Comparison of ENCODE assay signal across 8 cellular contexts in genomic region chr1:3501856-3502665, GRCh38. TPM values are rescaled to one million over a fixed set of nuclear protein-coding genes. Genes with fewer than 3 reads are reported as not detected.
A peak's percentile ranks its signal among the peaks of the same experiment; 100 is the strongest.
DNase-seq lines count a peak whose midpoint lies in the region; ATAC-seq, FAIRE-seq and TF ChIP-seq lines count a peak whose summit lies in the region.

No MANE protein-coding gene starts in this region.

- 64% methylated on average over 24 of the region's 26 CpGs for WGBS in GM12878 (ENCODE audit: insufficient coverage, insufficient replicate concordance, low lambda C conversion rate, missing lambda C conversion rate)

- in situ Hi-C loops in GM12878 (cut with MboI): no loop called here

- no peak overlapping the region for H3K9ac ChIP-seq in GM12878 (ENCODE audit: control insufficient read depth, insufficient read depth, low read length)

- no peaks in the 10 kb centered on the region for H3K36me3 ChIP-seq in GM12878 (ENCODE audit: control insufficient read depth in 2 of 2, insufficient read depth in 2 of 2, low read length in 1 of 2)

- TF ChIP-seq CTCF in GM12878 (IDR thresholded peaks at IDR 0.05 in 2 of 3, conservative IDR thresholded peaks at IDR 0.05 in 1 of 3; ENCODE audit: control insufficient read depth in 2 of 3, extremely low read depth in 1 of 3, insufficient read depth in 1 of 3, low read depth in 3 of 3, low read length in 3 of 3): no peak

- no peak for TF ChIP-seq POLR2A in GM12878 (IDR thresholded peaks at IDR 0.05; ENCODE audit: low read depth, low read length)

- no peak for TF ChIP-seq RAD21 in GM12878 (IDR thresholded peaks at IDR 0.05; ENCODE audit: insufficient read depth, low read depth, low read length)

- no peaks in the 10 kb centered on the region for H3K9me3 ChIP-seq in GM12878 (replicated peaks; ENCODE audit: control insufficient read depth, insufficient read depth, low read length)

- POLR2A ChIA-PET in GM12878 (lab: Charles Lee): no interaction called here

- intact Hi-C loops in GM12878 (cut with micrococcal nuclease; ENCODE audit: unreplicated experiment): no loop called here

- CTCF ChIA-PET in GM12878 (lab: Yijun Ruan, JAX): no interaction called here

- no peak for FAIRE-seq in GM12878 (lab: Jason Lieb, UNC)

- ATAC-seq in GM12878: peak; percentile 45; the same call in 1 of the 3 replicates
- ATAC-seq in stimulated activated naive CD8-positive, alpha-beta T cell treated with anti-CD3 and anti-CD28 coated beads, Interleukin-15, Interleukin-2, amounts not matched to agents 100 U/mL and 50 U/mL, for 24 hours: peak; percentile 68

- H4K20me1 ChIP-seq in GM12878 (ENCODE audit: control insufficient read depth, insufficient read depth): no peaks in the 10 kb centered on the region

- no peak overlapping the region for H2AFZ ChIP-seq in GM12878 (ENCODE audit: control insufficient read depth, low read depth, low read length)

- SMC1A ChIA-PET in GM12878 (lab: Charles Lee; ENCODE audit: uncharacterized antibody, unreplicated experiment): no interaction called here

- RAD21 ChIA-PET in GM12878 (lab: Charles Lee; ENCODE audit: unreplicated experiment): no interaction called here

- no peaks in the 10 kb centered on the region for H3K27me3 ChIP-seq in GM12878 (replicated peaks in 1 of 2; ENCODE audit: control insufficient read depth in 2 of 2, insufficient read depth in 2 of 2, low read length in 1 of 2)

- no TSS peak for BruUV-seq in GM12878 (replicated peaks; lab: Mats Ljungman, UMichigan)

- H3K27ac ChIP-seq in GM12878 (ENCODE audit: control insufficient read depth, insufficient read depth): no peak overlapping the region

- H3K4me2 ChIP-seq in GM12878 (ENCODE audit: control insufficient read depth, insufficient read depth): no peak overlapping the region

- DNase-seq in C1 segment of cervical spinal cord (lab: John Stamatoyannopoulos, UW) (peak in 9 of 14 donors; percentile 7 to 61 (median 19)), HT-29 (ENCODE audit: low spot score) (peak; percentile 49), GM12878 (ENCODE audit: low read depth, low spot score) (no peak), islet precursor cell (peak; percentile 94), OCI-M2 (lab: John Stamatoyannopoulos, UW; ENCODE audit: unreplicated experiment) (no peak), superior temporal gyrus (ENCODE audit: extremely low spot score) (no peak)
- peak; percentile 15 for DNase-seq in stimulated activated naive CD8-positive, alpha-beta T cell treated with anti-CD3 and anti-CD28 coated beads, Interleukin-15, Interleukin-2, amounts not matched to agents 100 U/mL and 50 U/mL, for 24 hours
- no peak for DNase-seq in activated T-cell treated with anti-CD3 and anti-CD28 coated beads, Interleukin-2, amount 50 U/mL, for 1 hour

- no peaks in the 10 kb centered on the region for H3K79me2 ChIP-seq in GM12878 (ENCODE audit: control insufficient read depth, insufficient read depth, low read length)

- TF ChIP-seq EP300 in GM12878 (IDR thresholded peaks at IDR 0.05; ENCODE audit: borderline replicate concordance in 1 of 2, control insufficient read depth in 1 of 2, low read depth in 2 of 2, low read length in 2 of 2): no peak

- no peak overlapping the region for H3K4me3 ChIP-seq in GM12878

- H3K4me1 ChIP-seq in GM12878 (ENCODE audit: control insufficient read depth, insufficient read depth, low read length): no peaks in the 10 kb centered on the region

TF ChIP-seq in GM12878, 131 proteins besides CTCF, POLR2A, EP300 and RAD21:
- TF ChIP-seq, protein P1, sequence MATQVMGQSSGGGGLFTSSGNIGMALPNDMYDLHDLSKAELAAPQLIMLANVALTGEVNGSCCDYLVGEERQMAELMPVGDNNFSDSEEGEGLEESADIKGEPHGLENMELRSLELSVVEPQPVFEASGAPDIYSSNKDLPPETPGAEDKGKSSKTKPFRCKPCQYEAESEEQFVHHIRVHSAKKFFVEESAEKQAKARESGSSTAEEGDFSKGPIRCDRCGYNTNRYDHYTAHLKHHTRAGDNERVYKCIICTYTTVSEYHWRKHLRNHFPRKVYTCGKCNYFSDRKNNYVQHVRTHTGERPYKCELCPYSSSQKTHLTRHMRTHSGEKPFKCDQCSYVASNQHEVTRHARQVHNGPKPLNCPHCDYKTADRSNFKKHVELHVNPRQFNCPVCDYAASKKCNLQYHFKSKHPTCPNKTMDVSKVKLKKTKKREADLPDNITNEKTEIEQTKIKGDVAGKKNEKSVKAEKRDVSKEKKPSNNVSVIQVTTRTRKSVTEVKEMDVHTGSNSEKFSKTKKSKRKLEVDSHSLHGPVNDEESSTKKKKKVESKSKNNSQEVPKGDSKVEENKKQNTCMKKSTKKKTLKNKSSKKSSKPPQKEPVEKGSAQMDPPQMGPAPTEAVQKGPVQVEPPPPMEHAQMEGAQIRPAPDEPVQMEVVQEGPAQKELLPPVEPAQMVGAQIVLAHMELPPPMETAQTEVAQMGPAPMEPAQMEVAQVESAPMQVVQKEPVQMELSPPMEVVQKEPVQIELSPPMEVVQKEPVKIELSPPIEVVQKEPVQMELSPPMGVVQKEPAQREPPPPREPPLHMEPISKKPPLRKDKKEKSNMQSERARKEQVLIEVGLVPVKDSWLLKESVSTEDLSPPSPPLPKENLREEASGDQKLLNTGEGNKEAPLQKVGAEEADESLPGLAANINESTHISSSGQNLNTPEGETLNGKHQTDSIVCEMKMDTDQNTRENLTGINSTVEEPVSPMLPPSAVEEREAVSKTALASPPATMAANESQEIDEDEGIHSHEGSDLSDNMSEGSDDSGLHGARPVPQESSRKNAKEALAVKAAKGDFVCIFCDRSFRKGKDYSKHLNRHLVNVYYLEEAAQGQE (IDR thresholded peaks at IDR 0.05; ENCODE audit: low read depth, low read length): peak; percentile 71
- no peak for TF ChIP-seq ZNF622 (IDR thresholded peaks at IDR 0.05)

RNA-seq across cellular contexts. Expression of gene ARHGEF16, which starts 47.6 kb away (rescaled TPM):
- 124 and 137 TPM in 2 replicates for total RNA-seq in HT-29 (2014; rRNA removed; shearing (Covaris generic))
- not detected in 2 replicates for total RNA-seq in GM12878 (2013; cell fraction: nucleolus; rRNA removed)
- not detected in 2 replicates for total RNA-seq in GM12878 (2014; rRNA removed)
- total RNA-seq in GM12878 (2014; rRNA removed; fragmentation: Illumina TruSeq; extraction: Trizol): not detected in 2 replicates
- not detected in 2 replicates for total RNA-seq in GM12878 (2021)
- not detected for polyA plus RNA-seq in GM12878 (2011; ENCODE audit: low read depth)
- polyA plus RNA-seq in GM12878 (2011; rRNA removed): not detected in 2 replicates
- polyA plus RNA-seq in GM12878 (2011; cell fraction: cytosol; rRNA removed): not detected in 2 replicates
- polyA plus RNA-seq in GM12878 (2011; cell fraction: nucleus; rRNA removed): not detected in 2 replicates
- not detected in 2 replicates for polyA plus RNA-seq in GM12878 (2012)
- polyA plus RNA-seq in GM12878 (2014; fragmentation: Illumina TruSeq; extraction: Trizol): not detected in 2 replicates
- polyA plus RNA-seq in GM12878 (2014; fragmentation: Nextera tagmentation; extraction: Ambion mirVana): not detected
- polyA plus RNA-seq in GM12878 (2014; rRNA removed): not detected in 2 replicates
- not detected for polyA plus RNA-seq in GM12878 (2016; fragmentation: Nextera tagmentation; extraction: Ambion mirVana)
- polyA minus RNA-seq in GM12878 (2011; rRNA and poly(A)+ RNA removed): not detected in 2 replicates
- 0.67 TPM in 1 of 2 replicates, not detected in the other for polyA minus RNA-seq in GM12878 (2011; cell fraction: cytosol; rRNA and poly(A)+ RNA removed)
- not detected in 2 replicates for polyA minus RNA-seq in GM12878 (2011; cell fraction: nucleus; rRNA and poly(A)+ RNA removed)

Comparison
In these comparisons a context has a peak if more than half of its experiments do, and no peak if none do; other contexts are left out.
1. DNase-seq: peak in C1 segment of cervical spinal cord (9 of 14), HT-29 (single experiment), islet precursor cell (single experiment) and stimulated activated naive CD8-positive, alpha-beta T cell treated with anti-CD3 and anti-CD28 coated beads, Interleukin-15, Interleukin-2, amounts not matched to agents 100 U/mL and 50 U/mL, for 24 hours (single experiment); none in GM12878 (single experiment), activated T-cell treated with anti-CD3 and anti-CD28 coated beads, Interleukin-2, amount 50 U/mL, for 1 hour (single experiment), OCI-M2 (single experiment) and superior temporal gyrus (single experiment).
2. RNA of gene ARHGEF16, which starts 47.6 kb away (total RNA-seq): 124 to 137 TPM in HT-29; not detected in GM12878; every median in the first group is over 100 times any median in the second.